15 cellular contexts compared by ENCODE assay signal in genomic region chr14:24144451-24144850, GRCh38. TPM values are rescaled to one million over a fixed set of nuclear protein-coding genes. Genes with fewer than 3 reads are reported as not detected.
DNase-seq lines count a peak whose midpoint lies in the region; ATAC-seq lines count a peak whose summit lies in the region.
"Had no signal": no experiment of that assay in that cellular context is flagged by ENCODE, and none has a peak within 500 bp of the region (broad histone marks: within the 10 kb centered on the region; RNA-seq: fewer than 3 reads in every experiment).

No MANE protein-coding gene starts in this region.

- peaks cover 6 to 76% (median 42%) of the 10 kb centered on the region in 4 donors for H3K4me1 Mint-ChIP-seq in CD4-positive, CD25-positive, alpha-beta regulatory T cell
- H3K4me1 Mint-ChIP-seq in activated T-helper 1 cell treated with anti-CD3 and anti-CD28 coated beads, Interleukin-12 subunit alpha, Interleukin-12 subunit beta, Interleukin-2, Interleukin-4 antibody, amounts not matched to agents 30 ng/mL and 10 ng/mL and 1 ng/mL, durations not matched to agents 14 hours and 24 hours and 36 hours (ENCODE audit: low read depth): peaks cover 67% of the 10 kb centered on the region
- peaks cover 50 to 69% (median 53%) of the 10 kb centered on the region in 3 donors for H3K4me1 Mint-ChIP-seq in naive B cell

- peaks cover 23% of the 10 kb centered on the region for H3K36me3 ChIP-seq in ACC112 (ENCODE audit: insufficient read depth, low read length)
- peaks cover 17% of the 10 kb centered on the region for H3K36me3 ChIP-seq in CD4-positive, CD25-positive, alpha-beta regulatory T cell (ENCODE audit: control insufficient read depth, insufficient read depth, low read length)

- peak overlapping the region; percentile 92 for H3K4me3 ChIP-seq in ACC112 (ENCODE audit: low read depth, low read length)
- H3K4me3 ChIP-seq in CD4-positive, CD25-positive, alpha-beta regulatory T cell (ENCODE audit: low read depth, low read length): peak overlapping the region; percentile 13
- H3K4me3 ChIP-seq: lung, MG63 had no signal

- ATAC-seq in CD4-positive, CD25-positive, alpha-beta regulatory T cell (ENCODE audit: low read depth in 2 of 2): no peak
- ATAC-seq in naive B cell (ENCODE audit: low read depth in 2 of 2): no peak

- peak overlapping the region in 2 of 3 donors; percentile 50 to 79 for H3K27ac Mint-ChIP-seq in CD4-positive, CD25-positive, alpha-beta regulatory T cell
- H3K27ac Mint-ChIP-seq in activated T-helper 1 cell treated with anti-CD3 and anti-CD28 coated beads, Interleukin-12 subunit alpha, Interleukin-12 subunit beta, Interleukin-2, Interleukin-4 antibody, amounts not matched to agents 30 ng/mL and 10 ng/mL and 1 ng/mL, durations not matched to agents 14 hours and 24 hours and 36 hours: peak overlapping the region; percentile 49
- peak overlapping the region in 3 of 6 donors; percentile 2 to 86 (median 73) for H3K27ac Mint-ChIP-seq in naive B cell

- peak overlapping the region; percentile 57 to 77 (median 66) for H3K4me3 Mint-ChIP-seq in CD4-positive, CD25-positive, alpha-beta regulatory T cell
- H3K4me3 Mint-ChIP-seq in activated T-helper 1 cell treated with anti-CD3 and anti-CD28 coated beads, Interleukin-12 subunit alpha, Interleukin-12 subunit beta, Interleukin-2, Interleukin-4 antibody, amounts not matched to agents 30 ng/mL and 10 ng/mL and 1 ng/mL, durations not matched to agents 14 hours and 24 hours and 36 hours: peak overlapping the region; percentile 94
- peak overlapping the region in 7 of 8 donors; percentile 12 to 99 (median 43) for H3K4me3 Mint-ChIP-seq in naive B cell
- H3K4me3 Mint-ChIP-seq: CD14-positive monocyte had no signal

- peaks cover 8% of the 10 kb centered on the region for H3K36me3 Mint-ChIP-seq in CD4-positive, CD25-positive, alpha-beta regulatory T cell
- peaks cover 46% of the 10 kb centered on the region for H3K36me3 Mint-ChIP-seq in activated T-helper 1 cell treated with anti-CD3 and anti-CD28 coated beads, Interleukin-12 subunit alpha, Interleukin-12 subunit beta, Interleukin-2, Interleukin-4 antibody, amounts not matched to agents 30 ng/mL and 10 ng/mL and 1 ng/mL, durations not matched to agents 14 hours and 24 hours and 36 hours (ENCODE audit: low read depth)
- H3K36me3 Mint-ChIP-seq in naive B cell: peaks cover 7 to 8% of the 10 kb centered on the region in 2 donors

- no peaks in the 10 kb centered on the region for H3K27me3 Mint-ChIP-seq in CD4-positive, CD25-positive, alpha-beta regulatory T cell
- H3K27me3 Mint-ChIP-seq in activated T-helper 1 cell treated with anti-CD3 and anti-CD28 coated beads, Interleukin-12 subunit alpha, Interleukin-12 subunit beta, Interleukin-2, Interleukin-4 antibody, amounts not matched to agents 30 ng/mL and 10 ng/mL and 1 ng/mL, durations not matched to agents 14 hours and 24 hours and 36 hours (ENCODE audit: insufficient read depth): no peaks in the 10 kb centered on the region
- no peaks in the 10 kb centered on the region for H3K27me3 Mint-ChIP-seq in naive B cell

- H3K79me2 ChIP-seq in ACC112 (ENCODE audit: control insufficient read depth, insufficient read depth, low read length, unreplicated experiment): peaks cover 59% of the 10 kb centered on the region

- H2AFZ ChIP-seq in ACC112 (ENCODE audit: low read length, unreplicated experiment): no peak overlapping the region

- H3K27ac ChIP-seq in ACC112 (ENCODE audit: low read depth, low read length): peak overlapping the region; percentile 68; the same call in 1 of the 2 replicates
- H3K27ac ChIP-seq in CD4-positive, CD25-positive, alpha-beta regulatory T cell (ENCODE audit: insufficient read depth, low read length, poor library complexity, severe bottlenecking): no peak overlapping the region

- H3K9me3 ChIP-seq in CD4-positive, CD25-positive, alpha-beta regulatory T cell (ENCODE audit: control insufficient read depth in 2 of 2, low read length in 2 of 2): no peaks in the 10 kb centered on the region
- H3K9me3 ChIP-seq: MG63 had no signal

- DNase-seq in CD4-positive, CD25-positive, alpha-beta regulatory T cell: no peak
- DNase-seq in activated T-helper 1 cell treated with anti-CD3 and anti-CD28 coated beads, Interleukin-12 subunit alpha, Interleukin-12 subunit beta, Interleukin-2, Interleukin-4 antibody, amounts not matched to agents 30 ng/mL and 10 ng/mL and 1 ng/mL, durations not matched to agents 14 hours and 24 hours and 36 hours (ENCODE audit: low spot score): no peak
- DNase-seq in naive B cell: no peak
- DNase-seq in head of caudate nucleus: no peak
- DNase-seq in NCI-H1105 treated with DMSO at 0.1 percent for 48 hours (lab: John Stamatoyannopoulos, UW): no peak
- DNase-seq in GF-D8 (lab: John Stamatoyannopoulos, UW): no peak
- DNase-seq: MG63, NCI-H2029, NCI-H524, OCI-M1 had no signal

- intact Hi-C loops in activated T-helper 1 cell treated with anti-CD3 and anti-CD28 coated beads, Interleukin-12 subunit alpha, Interleukin-12 subunit beta, Interleukin-2, Interleukin-4 antibody, amounts not matched to agents 30 ng/mL and 10 ng/mL and 1 ng/mL, durations not matched to agents 14 hours and 24 hours and 36 hours (cut with micrococcal nuclease): loop anchor here (10.0 kb wide), 1 partner anchor 820 kb away; the partner anchor contains the start of gene PABPN1
- intact Hi-C loops in head of caudate nucleus (cut with DNase I): no loop called here

- no peaks in the 10 kb centered on the region for H3K27me3 ChIP-seq in ACC112 (ENCODE audit: insufficient read depth, low read length)
- H3K27me3 ChIP-seq in CD4-positive, CD25-positive, alpha-beta regulatory T cell (ENCODE audit: control insufficient read depth, insufficient read depth, low read length): no peaks in the 10 kb centered on the region
- H3K27me3 ChIP-seq: MG63 had no signal

- no peaks in the 10 kb centered on the region for H3K9me3 Mint-ChIP-seq in CD4-positive, CD25-positive, alpha-beta regulatory T cell
- H3K9me3 Mint-ChIP-seq in activated T-helper 1 cell treated with anti-CD3 and anti-CD28 coated beads, Interleukin-12 subunit alpha, Interleukin-12 subunit beta, Interleukin-2, Interleukin-4 antibody, amounts not matched to agents 30 ng/mL and 10 ng/mL and 1 ng/mL, durations not matched to agents 14 hours and 24 hours and 36 hours: no peaks in the 10 kb centered on the region
- H3K9me3 Mint-ChIP-seq in naive B cell: no peaks in the 10 kb centered on the region
- H3K9me3 Mint-ChIP-seq: CD14-positive monocyte had no signal

- peaks cover 41% of the 10 kb centered on the region for H3K4me1 ChIP-seq in ACC112 (ENCODE audit: control insufficient read depth, insufficient read depth, low read length, unreplicated experiment)
- H3K4me1 ChIP-seq in CD4-positive, CD25-positive, alpha-beta regulatory T cell (ENCODE audit: control insufficient read depth, insufficient read depth, low read length, poor library complexity, severe bottlenecking): peaks cover 59% of the 10 kb centered on the region

RNA-seq across cellular contexts. Expression of gene PSME2, which starts 2.0 kb away (rescaled TPM):
- 167 TPM for total RNA-seq in CD4-positive, CD25-positive, alpha-beta regulatory T cell
- 100 to 1,000 TPM; 346 to 603 (median 466) TPM for polyA plus RNA-seq in CD4-positive, CD25-positive, alpha-beta regulatory T cell
- total RNA-seq in activated T-helper 1 cell treated with anti-CD3 and anti-CD28 coated beads, Interleukin-12 subunit alpha, Interleukin-12 subunit beta, Interleukin-2, Interleukin-4 antibody, amounts not matched to agents 30 ng/mL and 10 ng/mL and 1 ng/mL, durations not matched to agents 14 hours and 24 hours and 36 hours: 575 and 588 TPM in 2 replicates
- polyA plus RNA-seq in naive B cell (ENCODE audit: low read depth in 6 of 6): 100 to 1,000 TPM; 257 to 514 (median 294) TPM

RNA-seq across cellular contexts. Expression of gene RNF31, which starts 2.8 kb away (rescaled TPM):
- total RNA-seq in CD4-positive, CD25-positive, alpha-beta regulatory T cell: 82.4 TPM
- 10 to 100 TPM; 35.9 to 55.9 (median 41.1) TPM for polyA plus RNA-seq in CD4-positive, CD25-positive, alpha-beta regulatory T cell
- 115 and 129 TPM in 2 replicates for total RNA-seq in activated T-helper 1 cell treated with anti-CD3 and anti-CD28 coated beads, Interleukin-12 subunit alpha, Interleukin-12 subunit beta, Interleukin-2, Interleukin-4 antibody, amounts not matched to agents 30 ng/mL and 10 ng/mL and 1 ng/mL, durations not matched to agents 14 hours and 24 hours and 36 hours
- polyA plus RNA-seq in naive B cell (ENCODE audit: low read depth in 6 of 6): 10 to 100 TPM; 21.0 to 47.2 (median 32.1) TPM

RNA-seq across cellular contexts. Expression of gene EMC9, which starts 3.1 kb away (rescaled TPM):
- total RNA-seq in CD4-positive, CD25-positive, alpha-beta regulatory T cell: 11.7 TPM
- polyA plus RNA-seq in CD4-positive, CD25-positive, alpha-beta regulatory T cell: 10 to 100 TPM; 10.7 to 22.5 (median 13.4) TPM
- total RNA-seq in activated T-helper 1 cell treated with anti-CD3 and anti-CD28 coated beads, Interleukin-12 subunit alpha, Interleukin-12 subunit beta, Interleukin-2, Interleukin-4 antibody, amounts not matched to agents 30 ng/mL and 10 ng/mL and 1 ng/mL, durations not matched to agents 14 hours and 24 hours and 36 hours: 22.9 and 28.3 TPM in 2 replicates
- 10 to 100 TPM in 2 of 6 donors, 1 to 10 TPM in 4; 5.9 to 15.3 (median 9.2) TPM for polyA plus RNA-seq in naive B cell (ENCODE audit: low read depth in 6 of 6)

RNA-seq across cellular contexts. Expression of gene PSME1, which starts 8.5 kb away (rescaled TPM):
- 294 TPM for total RNA-seq in CD4-positive, CD25-positive, alpha-beta regulatory T cell
- polyA plus RNA-seq in CD4-positive, CD25-positive, alpha-beta regulatory T cell: 1,000 to 10,000 TPM in 1 of 4 donors, 100 to 1,000 TPM in 3; 698 to 1,230 (median 866) TPM
- total RNA-seq in activated T-helper 1 cell treated with anti-CD3 and anti-CD28 coated beads, Interleukin-12 subunit alpha, Interleukin-12 subunit beta, Interleukin-2, Interleukin-4 antibody, amounts not matched to agents 30 ng/mL and 10 ng/mL and 1 ng/mL, durations not matched to agents 14 hours and 24 hours and 36 hours: 291 and 295 TPM in 2 replicates
- polyA plus RNA-seq in naive B cell (ENCODE audit: low read depth in 6 of 6): 100 to 1,000 TPM; 704 to 932 (median 769) TPM

RNA-seq across cellular contexts. Expression of gene FITM1, which starts 14.0 kb away (rescaled TPM):
- total RNA-seq in CD4-positive, CD25-positive, alpha-beta regulatory T cell: 1.1 TPM
- under 1 TPM in 3 of 4 donors, not detected in 1; 0.20 to 0.42 (median 0.24) TPM for polyA plus RNA-seq in CD4-positive, CD25-positive, alpha-beta regulatory T cell
- total RNA-seq in activated T-helper 1 cell treated with anti-CD3 and anti-CD28 coated beads, Interleukin-12 subunit alpha, Interleukin-12 subunit beta, Interleukin-2, Interleukin-4 antibody, amounts not matched to agents 30 ng/mL and 10 ng/mL and 1 ng/mL, durations not matched to agents 14 hours and 24 hours and 36 hours: 0.26 TPM in 1 of 2 replicates, not detected in the other
- polyA plus RNA-seq in naive B cell (ENCODE audit: low read depth in 6 of 6): 1 to 10 TPM in 1 of 6 donors, under 1 TPM in 4, not detected in 1; 0.29 to 1.4 (median 0.53) TPM
- total RNA-seq: Daoy, temporal lobe had no signal
- polyA plus RNA-seq: CD14-positive monocyte had no signal

Comparison
In these comparisons a context has a peak if more than half of its experiments do, and no peak if none do; other contexts are left out.
1. H3K4me3 Mint-ChIP-seq: peak in every context shown above with its lines; median percentile 94 in activated T-helper 1 cell treated with anti-CD3 and anti-CD28 coated beads, Interleukin-12 subunit alpha, Interleukin-12 subunit beta, Interleukin-2, Interleukin-4 antibody, amounts not matched to agents 30 ng/mL and 10 ng/mL and 1 ng/mL, durations not matched to agents 14 hours and 24 hours and 36 hours; 66 in CD4-positive, CD25-positive, alpha-beta regulatory T cell; 43 in naive B cell.